2 cellular contexts compared by ENCODE assay signal in genomic region chr5:141483842-141484241, GRCh38.
TF ChIP-seq lines count a peak whose summit lies in the region.

No MANE protein-coding gene starts in this region.

TF ChIP-seq in GM23338, 12 proteins besides CTCF, POLR2A, EP300 and RAD21:
- TF ChIP-seq NANOG (IDR thresholded peaks at IDR 0.05; ENCODE audit: borderline replicate concordance): no peak
- TF ChIP-seq REST (IDR thresholded peaks at IDR 0.05; ENCODE audit: unreplicated experiment): no peak
- no peak for TF ChIP-seq CREB1 (CRISPR knock-in tag; IDR thresholded peaks at IDR 0.05; ENCODE audit: low read depth)
- TF ChIP-seq ZNF331 (CRISPR knock-in tag; IDR thresholded peaks at IDR 0.05; ENCODE audit: low read depth): no peak
- no peak for TF ChIP-seq ZNF462 (CRISPR knock-in tag; IDR thresholded peaks at IDR 0.05)
- TF ChIP-seq ETS1 (IDR thresholded peaks at IDR 0.05): no peak
- no peak for TF ChIP-seq EZH2 (IDR thresholded peaks at IDR 0.05; ENCODE audit: low read depth, unreplicated experiment)
- TF ChIP-seq ZNF114 (CRISPR knock-in tag; IDR thresholded peaks at IDR 0.05): no peak
- no peak for TF ChIP-seq EZH2phosphoT487 (IDR thresholded peaks at IDR 0.05; ENCODE audit: unreplicated experiment)
- no peak for TF ChIP-seq JUNB (IDR thresholded peaks at IDR 0.05; ENCODE audit: unreplicated experiment)
- TF ChIP-seq POLR2AphosphoS5 (IDR thresholded peaks at IDR 0.05; ENCODE audit: low read depth): no peak
- no peak for TF ChIP-seq STAT1 (IDR thresholded peaks at IDR 0.05; ENCODE audit: unreplicated experiment)

TF ChIP-seq in GM12878, 131 proteins besides CTCF, POLR2A, EP300 and RAD21:
- no peak for TF ChIP-seq CEBPB (IDR thresholded peaks at IDR 0.05; ENCODE audit: borderline replicate concordance in 1 of 2, low read depth in 2 of 2, low read length in 2 of 2)
- no peak for TF ChIP-seq TBL1XR1 (IDR thresholded peaks at IDR 0.05; ENCODE audit: low read depth, low read length)
- TF ChIP-seq MYB (IDR thresholded peaks at IDR 0.05; ENCODE audit: borderline replicate concordance, low read depth, low read length): no peak
- no peak for TF ChIP-seq SMAD5 (IDR thresholded peaks at IDR 0.05; ENCODE audit: low read depth)
- no peak for TF ChIP-seq MAX (IDR thresholded peaks at IDR 0.05; ENCODE audit: low read depth, low read length)
- no peak for TF ChIP-seq NR2C1 (IDR thresholded peaks at IDR 0.05)
- TF ChIP-seq POLR2AphosphoS2 (IDR thresholded peaks at IDR 0.05; ENCODE audit: low read depth, low read length): no peak
- TF ChIP-seq MEF2B (IDR thresholded peaks at IDR 0.05; ENCODE audit: partially characterized antibody, poor library complexity, severe bottlenecking): no peak
- TF ChIP-seq CBX3 (IDR thresholded peaks at IDR 0.05; ENCODE audit: borderline replicate concordance, low read depth): no peak
- TF ChIP-seq SPI1 (IDR thresholded peaks at IDR 0.05; ENCODE audit: borderline replicate concordance, insufficient read depth, low read depth, low read length): no peak
- no peak for TF ChIP-seq E2F4 (IDR thresholded peaks at IDR 0.05; ENCODE audit: low read depth, low read length)
- TF ChIP-seq GATAD2B (conservative IDR thresholded peaks at IDR 0.05; ENCODE audit: low read depth): no peak
- TF ChIP-seq ZZZ3 (IDR thresholded peaks at IDR 0.05; ENCODE audit: control insufficient read depth, insufficient read length, low read depth): no peak
- no peak for TF ChIP-seq SMAD1 (IDR thresholded peaks at IDR 0.05; ENCODE audit: low read depth, partially characterized antibody)
- TF ChIP-seq ZNF207 (IDR thresholded peaks at IDR 0.05; ENCODE audit: borderline replicate concordance): no peak
- no peak for TF ChIP-seq ZNF592 (IDR thresholded peaks at IDR 0.05)
- no peak for TF ChIP-seq CBX5 (IDR thresholded peaks at IDR 0.05; ENCODE audit: low read depth)
- no peak for TF ChIP-seq PRDM15 (CRISPR knock-in tag; IDR thresholded peaks at IDR 0.05)
